ENCODE assay signal across 10 cellular contexts in the genomic region with DNA sequence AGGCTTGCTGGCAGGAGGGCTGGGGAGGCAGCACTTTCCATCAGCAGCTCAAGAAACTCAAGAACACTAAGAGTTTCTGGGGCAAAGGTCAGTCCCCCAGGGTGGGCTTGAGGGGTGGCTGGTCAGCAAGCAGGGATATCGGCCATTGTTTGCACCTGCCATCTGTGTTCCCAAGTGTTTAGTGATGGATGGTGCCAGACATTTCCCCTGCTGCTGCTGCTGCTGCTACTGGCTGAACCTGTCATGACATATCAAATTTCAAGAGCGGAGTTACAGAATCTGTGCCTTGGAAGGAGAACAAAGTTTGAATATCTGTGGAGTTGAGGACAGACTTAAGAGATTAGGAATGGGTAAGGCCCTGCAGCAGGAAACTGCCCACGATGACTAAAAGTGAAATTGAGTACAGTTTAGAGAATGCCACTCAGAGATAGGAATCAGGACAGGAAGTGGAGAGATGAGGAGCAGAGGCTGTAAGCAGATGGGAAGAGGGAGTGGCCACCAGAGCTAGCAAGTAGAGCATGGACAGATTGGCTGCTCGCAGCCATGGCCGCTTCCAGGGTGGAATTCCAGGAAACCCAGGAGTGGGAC. TPM values are rescaled to one million over a fixed set of nuclear protein-coding genes. Genes with fewer than 3 reads are reported as not detected.
DNase-seq lines count a peak whose midpoint lies in the region; ATAC-seq, FAIRE-seq and TF ChIP-seq lines count a peak whose summit lies in the region.
"Had no signal": no experiment of that assay in that cellular context is flagged by ENCODE, and none has a peak within 500 bp of the region (broad histone marks: within the 10 kb centered on the region; RNA-seq: fewer than 3 reads in every experiment).

No MANE protein-coding gene starts in this region.

- no peak overlapping the region for H3K4me3 Mint-ChIP-seq in effector memory CD8-positive, alpha-beta T cell

- CTCF ChIA-PET in HepG2 (lab: Yijun Ruan, JAX; ENCODE audit: low intra/inter-chr PET ratio, low total read pairs) = no interaction called here

- peak; percentile 58; the same call in 2 of the 3 replicates for ATAC-seq in HepG2
- ATAC-seq in right lobe of liver = no peak
- no peak for ATAC-seq in effector memory CD8-positive, alpha-beta T cell (replicated peaks)
- ATAC-seq in HG03095 (IDR thresholded peaks at IDR 0.05; ENCODE audit: unreplicated experiment) = no peak

- no peak for TF ChIP-seq EP300 in HepG2 (IDR thresholded peaks at IDR 0.05; ENCODE audit: low read depth in 2 of 2, low read length in 2 of 2)
- TF ChIP-seq EP300 in HepG2 (CRISPR knock-in tag; IDR thresholded peaks at IDR 0.05; ENCODE audit: borderline replicate concordance) = no peak
- TF ChIP-seq EP300 in esophagus muscularis mucosa (IDR thresholded peaks at IDR 0.05) = no peak

- H3K79me2 ChIP-seq in HepG2 (ENCODE audit: insufficient read depth, low read length) = no peaks in the 10 kb centered on the region

- WGBS in HepG2 (ENCODE audit: low lambda C conversion rate) = 45% methylated on average over 5 of the region's 5 CpGs
- 48% methylated on average over 5 of the region's 5 CpGs for WGBS in right lobe of liver (ENCODE audit: insufficient coverage, low coverage, low lambda C conversion rate, missing lambda C conversion rate)
- 56% methylated on average over 4 of the region's 5 CpGs for WGBS in esophagus muscularis mucosa

- H3K27me3 Mint-ChIP-seq in effector memory CD8-positive, alpha-beta T cell = peaks cover 15 to 27% of the 10 kb centered on the region in 2 donors

- no peak for TF ChIP-seq RAD21 in HepG2 (CRISPR knock-in tag; IDR thresholded peaks at IDR 0.05)

- no peaks in the 10 kb centered on the region for H3K4me1 ChIP-seq in HepG2 (ENCODE audit: insufficient read depth, low read length)
- H3K4me1 ChIP-seq in right lobe of liver = no peaks in the 10 kb centered on the region
- peaks cover 0 to 9% (median 0%) of the 10 kb centered on the region in 4 donors for H3K4me1 ChIP-seq in esophagus muscularis mucosa

- intact Hi-C loops in HepG2 (cut with micrococcal nuclease; ENCODE audit: unreplicated experiment) = no loop called here
- intact Hi-C loops in right lobe of liver (cut with DNase I) = no loop called here
- intact Hi-C loops in esophagus muscularis mucosa (cut with DNase I) = no loop called here

- FAIRE-seq in HepG2 (lab: Jason Lieb, UNC) = no peak
- FAIRE-seq: D721Med had no signal

- H3K27me3 ChIP-seq in HepG2 (ENCODE audit: control insufficient read depth in 1 of 2, insufficient read depth in 2 of 2, low read length in 2 of 2) (no peaks in the 10 kb centered on the region), right lobe of liver (no peaks in the 10 kb centered on the region), esophagus muscularis mucosa (no peaks in the 10 kb centered on the region)

- BruUV-seq in HepG2 (replicated peaks; lab: Mats Ljungman, UMichigan) = no TSS peak

- no peak overlapping the region for H3K27ac Mint-ChIP-seq in effector memory CD8-positive, alpha-beta T cell

- H3K9ac ChIP-seq in HepG2 (ENCODE audit: insufficient read depth, low read depth, low read length) = no peak overlapping the region

- H3K9me3 ChIP-seq in HepG2 (ENCODE audit: low read length) (no peaks in the 10 kb centered on the region), right lobe of liver (no peaks in the 10 kb centered on the region), esophagus muscularis mucosa (no peaks in the 10 kb centered on the region)

- TF ChIP-seq POLR2A in HepG2 (IDR thresholded peaks at IDR 0.05; ENCODE audit: insufficient read depth in 1 of 2, low read depth in 2 of 2, low read length in 2 of 2) (no peak), right lobe of liver (IDR thresholded peaks at IDR 0.05) (no peak), esophagus muscularis mucosa (IDR thresholded peaks at IDR 0.05; ENCODE audit: low read depth) (no peak)

- H3K36me3 ChIP-seq in HepG2 (replicated peaks in 1 of 2; ENCODE audit: control insufficient read depth in 1 of 2, insufficient read depth in 2 of 2, low read length in 2 of 2) (no peaks in the 10 kb centered on the region), right lobe of liver (no peaks in the 10 kb centered on the region), esophagus muscularis mucosa (no peaks in the 10 kb centered on the region)

- H3K9me3 Mint-ChIP-seq in effector memory CD8-positive, alpha-beta T cell = no peaks in the 10 kb centered on the region

- DNase-seq in HepG2 (ENCODE audit: low spot score) (no peak), right lobe of liver (no peak), OCI-M1 (lab: John Stamatoyannopoulos, UW) (peak; percentile 82), esophagus muscularis mucosa (ENCODE audit: extremely low spot score) (peak; percentile 47), G401 (ENCODE audit: low spot score) (no peak)
- no peak for DNase-seq in effector memory CD8-positive, alpha-beta T cell
- DNase-seq in stimulated activated naive CD4-positive, alpha-beta T cell (lab: John Stamatoyannopoulos, UW) = no peak

- H3K36me3 Mint-ChIP-seq in effector memory CD8-positive, alpha-beta T cell (ENCODE audit: insufficient read depth) = no peaks in the 10 kb centered on the region

- POLR2A ChIA-PET in HepG2 (lab: Yijun Ruan, JAX) = no interaction called here

- TF ChIP-seq CTCF in HepG2 (CRISPR knock-in tag; IDR thresholded peaks at IDR 0.05) (no peak), right lobe of liver (IDR thresholded peaks at IDR 0.05) (no peak), esophagus muscularis mucosa (IDR thresholded peaks at IDR 0.05) (no peak)

- no peak overlapping the region for H3K4me3 ChIP-seq in HepG2 (replicated peaks in 1 of 3; ENCODE audit: insufficient read depth in 1 of 3, low read depth in 2 of 3, low read length in 3 of 3)
- H3K4me3 ChIP-seq in right lobe of liver = no peak overlapping the region
- no peak overlapping the region for H3K4me3 ChIP-seq in esophagus muscularis mucosa

- H4K20me1 ChIP-seq in HepG2 (ENCODE audit: insufficient read depth, low read length) = no peaks in the 10 kb centered on the region

- H3K27ac ChIP-seq in HepG2 (ENCODE audit: extremely low read length, insufficient read depth, low read length) (no peak overlapping the region), right lobe of liver (no peak overlapping the region), esophagus muscularis mucosa (replicated peaks in 1 of 4) (no peak overlapping the region)

- no peak overlapping the region for H2AFZ ChIP-seq in HepG2 (ENCODE audit: low read length)

- in situ Hi-C loops in HepG2 (cut with HindIII; ENCODE audit: extremely low pct_ligation_motif_present, low pct_unique_long_range_greater_than_20kb) (no loop called here), G401 (cut with HindIII; ENCODE audit: low sequenced_read_pairs) (no loop called here)

- peaks cover 0 to 4% of the 10 kb centered on the region in 2 donors for H3K4me1 Mint-ChIP-seq in effector memory CD8-positive, alpha-beta T cell (ENCODE audit: low read depth in 2 of 2)

- no peak overlapping the region for H3K4me2 ChIP-seq in HepG2 (ENCODE audit: low read depth, low read length)

TF ChIP-seq in HepG2, 621 proteins besides CTCF, POLR2A, EP300 and RAD21:
- TF ChIP-seq SMARCC2 (IDR thresholded peaks at IDR 0.05) = no peak
- TF ChIP-seq, protein P1, sequence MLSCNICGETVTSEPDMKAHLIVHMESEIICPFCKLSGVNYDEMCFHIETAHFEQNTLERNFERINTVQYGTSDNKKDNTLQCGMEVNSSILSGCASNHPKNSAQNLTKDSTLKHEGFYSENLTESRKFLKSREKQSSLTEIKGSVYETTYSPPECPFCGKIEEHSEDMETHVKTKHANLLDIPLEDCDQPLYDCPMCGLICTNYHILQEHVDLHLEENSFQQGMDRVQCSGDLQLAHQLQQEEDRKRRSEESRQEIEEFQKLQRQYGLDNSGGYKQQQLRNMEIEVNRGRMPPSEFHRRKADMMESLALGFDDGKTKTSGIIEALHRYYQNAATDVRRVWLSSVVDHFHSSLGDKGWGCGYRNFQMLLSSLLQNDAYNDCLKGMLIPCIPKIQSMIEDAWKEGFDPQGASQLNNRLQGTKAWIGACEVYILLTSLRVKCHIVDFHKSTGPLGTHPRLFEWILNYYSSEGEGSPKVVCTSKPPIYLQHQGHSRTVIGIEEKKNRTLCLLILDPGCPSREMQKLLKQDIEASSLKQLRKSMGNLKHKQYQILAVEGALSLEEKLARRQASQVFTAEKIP (CRISPR knock-in tag; IDR thresholded peaks at IDR 0.05; ENCODE audit: borderline replicate concordance) = no peak
- TF ChIP-seq TBX2 (CRISPR knock-in tag; IDR thresholded peaks at IDR 0.05; ENCODE audit: borderline replicate concordance) = no peak
- TF ChIP-seq ZNF883 (CRISPR knock-in tag; IDR thresholded peaks at IDR 0.05; ENCODE audit: not compliant biosample characterization) = no peak
- no peak for TF ChIP-seq TGIF2 (CRISPR knock-in tag; IDR thresholded peaks at IDR 0.05)
- no peak for TF ChIP-seq GABPB1 (CRISPR knock-in tag; IDR thresholded peaks at IDR 0.05)
- no peak for TF ChIP-seq RFX1 (IDR thresholded peaks at IDR 0.05)

RNA-seq across cellular contexts. Expression of a gene that starts 39.2 kb away (rescaled TPM):
- total RNA-seq in HepG2 (2016; rRNA removed; fragmentation: Illumina TruSeq; extraction: Trizol) (14.8 and 18.7 TPM in 2 replicates), right lobe of liver (100 to 1,000 TPM in 2 of 6 experiments, 10 to 100 TPM in 4; 24.7 to 158 (median 51.3) TPM), esophagus muscularis mucosa (100 to 1,000 TPM in 1 of 4 donors, 10 to 100 TPM in 3; 46.7 to 111 (median 87.8) TPM)
- 2.8 and 3.5 TPM in 2 replicates for total RNA-seq in HepG2 (2016; cell fraction: cytosol; rRNA removed; fragmentation: Illumina TruSeq; extraction: Trizol; ENCODE audit: low read depth)
- total RNA-seq in HepG2 (2016; cell fraction: insoluble cytoplasmic fraction; rRNA removed; fragmentation: Illumina TruSeq; extraction: Trizol) = 13.6 and 18.6 TPM in 2 replicates
- 8.0 and 9.5 TPM in 2 replicates for total RNA-seq in HepG2 (2016; cell fraction: membrane; rRNA removed; fragmentation: Illumina TruSeq; extraction: Trizol)
- 7.0 and 7.1 TPM in 2 replicates for total RNA-seq in HepG2 (2016; cell fraction: nucleus; rRNA removed; fragmentation: Illumina TruSeq; extraction: Trizol)
- polyA plus RNA-seq in HepG2 (2011; rRNA removed) = 11.4 and 13.3 TPM in 2 replicates
- 6.3 and 10.7 TPM in 2 replicates for polyA plus RNA-seq in HepG2 (2011; cell fraction: cytosol; rRNA removed)
- polyA plus RNA-seq in HepG2 (2011; cell fraction: nucleus; rRNA removed) = 5.5 and 7.0 TPM in 2 replicates
- polyA plus RNA-seq in HepG2 (2012) = 13.0 and 17.4 TPM in 2 replicates
- 0.78 and 0.98 TPM in 2 replicates for polyA plus RNA-seq in HepG2 (2016; cell fraction: cytosol; fragmentation: Illumina TruSeq; extraction: Trizol; ENCODE audit: low read depth)
- 13.2 and 13.9 TPM in 2 replicates for polyA plus RNA-seq in HepG2 (2016; cell fraction: insoluble cytoplasmic fraction; fragmentation: Illumina TruSeq; extraction: Trizol; ENCODE audit: low read depth)
- 2.4 and 2.7 TPM in 2 replicates for polyA plus RNA-seq in HepG2 (2016; cell fraction: membrane; fragmentation: Illumina TruSeq; extraction: Trizol; ENCODE audit: low read depth)
- polyA plus RNA-seq in HepG2 (2016; cell fraction: nucleus; fragmentation: Illumina TruSeq; extraction: Trizol; ENCODE audit: insufficient read depth, low read depth) = 6.2 and 6.4 TPM in 2 replicates
- polyA minus RNA-seq in HepG2 (2011; rRNA and poly(A)+ RNA removed; ENCODE audit: low replicate concordance) = 13.9 and 20.0 TPM in 2 replicates
- polyA minus RNA-seq in HepG2 (2011; cell fraction: cytosol; rRNA and poly(A)+ RNA removed) = 16.0 and 20.2 TPM in 2 replicates
- polyA minus RNA-seq in HepG2 (2011; cell fraction: nucleus; rRNA and poly(A)+ RNA removed) = 21.6 and 26.9 TPM in 2 replicates
- total RNA-seq in G401 (2014; rRNA removed; shearing (Covaris generic)) = 4.2 and 7.9 TPM in 2 replicates
- total RNA-seq: OCI-LY7 had no signal

Comparison
In these comparisons a context has a peak if more than half of its experiments do, and no peak if none do; other contexts are left out.
1. DNase-seq: peak in OCI-M1 (single experiment) and esophagus muscularis mucosa (single experiment); none in HepG2 (single experiment), right lobe of liver (0 of 3), effector memory CD8-positive, alpha-beta T cell (0 of 3), stimulated activated naive CD4-positive, alpha-beta T cell (0 of 6) and G401 (single experiment).